Comparison of ENCODE assay signal across 8 cellular contexts in genomic region chr14:34983148-34983760, GRCh38. TPM values are rescaled to one million over a fixed set of nuclear protein-coding genes. Genes with fewer than 3 reads are reported as not detected.
DNase-seq lines count a peak whose midpoint lies in the region; ATAC-seq and TF ChIP-seq lines count a peak whose summit lies in the region.

No MANE protein-coding gene starts in this region.

- no peak for DNase-seq in BJ (ENCODE audit: low read depth)
- DNase-seq in effector memory CD4-positive, alpha-beta T cell, result no peak
- no peak for DNase-seq in neural progenitor cell (ENCODE audit: low spot score)
- no peak for DNase-seq in GM13977 (ENCODE audit: low spot score)
- no peak for DNase-seq in NCI-H510A (lab: John Stamatoyannopoulos, UW)
- DNase-seq in activated naive CD4-positive, alpha-beta T cell treated with anti-CD3 and anti-CD28 coated beads for 36 hours, result no peak

- peak overlapping the region; percentile 53 for H3K4me3 ChIP-seq in BJ (ENCODE audit: low read depth, low read length)
- H3K4me3 ChIP-seq in HUES64 (ENCODE audit: low read length), result peak overlapping the region; percentile 72
- peak overlapping the region; percentile 86 for H3K4me3 ChIP-seq in effector memory CD4-positive, alpha-beta T cell (ENCODE audit: insufficient read depth, low read depth, low read length, poor library complexity, severe bottlenecking)
- peak overlapping the region; percentile 62 for H3K4me3 ChIP-seq in neural progenitor cell

- H3K9ac ChIP-seq in HUES64 (ENCODE audit: low read depth, low read length), result peak overlapping the region; percentile 87
- peak overlapping the region; percentile 73 for H3K9ac ChIP-seq in neural progenitor cell

- H3K27me3 Mint-ChIP-seq in neural progenitor cell (ENCODE audit: insufficient read depth, low read depth), result peaks cover 2% of the 10 kb centered on the region
- H3K27me3 Mint-ChIP-seq in activated naive CD4-positive, alpha-beta T cell treated with anti-CD3 and anti-CD28 coated beads for 36 hours (ENCODE audit: low read depth), result no peaks in the 10 kb centered on the region

- H3K4me1 Mint-ChIP-seq in neural progenitor cell, result peaks cover 18% of the 10 kb centered on the region
- H3K4me1 Mint-ChIP-seq in activated naive CD4-positive, alpha-beta T cell treated with anti-CD3 and anti-CD28 coated beads for 36 hours (ENCODE audit: low read depth), result peaks cover 38% of the 10 kb centered on the region

- peaks cover 3% of the 10 kb centered on the region for H3K36me3 Mint-ChIP-seq in neural progenitor cell
- peaks cover 5% of the 10 kb centered on the region for H3K36me3 Mint-ChIP-seq in activated naive CD4-positive, alpha-beta T cell treated with anti-CD3 and anti-CD28 coated beads for 36 hours (ENCODE audit: low read depth)

- CTCF ChIA-PET in BJ (lab: Yijun Ruan, JAX), result interaction anchor here (0.9 kb wide), 1 partner anchor 290 kb away, joined by 3 read pairs; no protein-coding TSS in a partner anchor
- CTCF ChIA-PET in activated naive CD4-positive, alpha-beta T cell treated with anti-CD3 and anti-CD28 coated beads for 36 hours (lab: Charles Lee), result interaction anchor here (0.6 to 2.3 kb wide), 7 partner anchors 12 to 589 kb away, joined by 3 to 6 read pairs (median 4); no protein-coding TSS in a partner anchor

- in situ Hi-C loops in GM13977 (cut with MboI; ENCODE audit: low pct_unique_long_range_greater_than_20kb, low sequenced_read_pairs, unreplicated experiment), result no loop called here

- 1% methylated on average over 28 of the region's 28 CpGs for WGBS in HUES64

- H4K20me1 ChIP-seq in neural progenitor cell (ENCODE audit: low read depth), result peaks cover 33% of the 10 kb centered on the region

- H3F3A ChIP-seq in neural progenitor cell (ENCODE audit: low read depth), result peaks cover 22% of the 10 kb centered on the region

- no peaks in the 10 kb centered on the region for H3K9me3 ChIP-seq in HUES64 (ENCODE audit: insufficient read depth, low read depth, low read length)
- no peaks in the 10 kb centered on the region for H3K9me3 ChIP-seq in effector memory CD4-positive, alpha-beta T cell (ENCODE audit: control insufficient read depth, low read length)
- H3K9me3 ChIP-seq in neural progenitor cell (ENCODE audit: low read depth), result no peaks in the 10 kb centered on the region

- H3K4me3 Mint-ChIP-seq in neural progenitor cell, result no peak overlapping the region
- H3K4me3 Mint-ChIP-seq in activated naive CD4-positive, alpha-beta T cell treated with anti-CD3 and anti-CD28 coated beads for 36 hours, result no peak overlapping the region

- H3K36me3 ChIP-seq in BJ (ENCODE audit: control insufficient read depth, insufficient read depth, low read length) (no peaks in the 10 kb centered on the region), HUES64 (ENCODE audit: insufficient read depth, low read length) (no peaks in the 10 kb centered on the region), neural progenitor cell (no peaks in the 10 kb centered on the region)
- H3K36me3 ChIP-seq in effector memory CD4-positive, alpha-beta T cell (ENCODE audit: control insufficient read depth, insufficient read depth, low read length), result no peaks in the 10 kb centered on the region

- POLR2A ChIA-PET in BJ (lab: Charles Lee), result interaction anchor here (0.6 to 1.3 kb wide), 2 partner anchors 63 to 78 kb away, joined by 3 to 7 read pairs; partner anchors contain the start of gene FAM177A1

- H3K27ac ChIP-seq in HUES64 (ENCODE audit: low read depth, low read length), result peak overlapping the region; percentile 98
- H3K27ac ChIP-seq in effector memory CD4-positive, alpha-beta T cell (ENCODE audit: insufficient read depth, low read length, poor library complexity, severe bottlenecking), result peak overlapping the region; percentile 98
- peak overlapping the region; percentile 98 for H3K27ac ChIP-seq in neural progenitor cell

- peak; percentile 25 for ATAC-seq in GM21515 (IDR thresholded peaks at IDR 0.05; ENCODE audit: unreplicated experiment)

- H3K4me1 ChIP-seq in HUES64 (ENCODE audit: insufficient read depth, low read length), result peaks cover 5% of the 10 kb centered on the region; the same call in 1 of the 2 replicates
- H3K4me1 ChIP-seq in effector memory CD4-positive, alpha-beta T cell (ENCODE audit: control insufficient read depth, insufficient read depth, low read length, poor library complexity, severe bottlenecking), result peaks cover 5% of the 10 kb centered on the region
- H3K4me1 ChIP-seq in neural progenitor cell, result no peaks in the 10 kb centered on the region

- no peaks in the 10 kb centered on the region for H3K9me3 Mint-ChIP-seq in neural progenitor cell
- H3K9me3 Mint-ChIP-seq in activated naive CD4-positive, alpha-beta T cell treated with anti-CD3 and anti-CD28 coated beads for 36 hours, result no peaks in the 10 kb centered on the region

- intact Hi-C loops in activated naive CD4-positive, alpha-beta T cell treated with anti-CD3 and anti-CD28 coated beads for 36 hours (cut with micrococcal nuclease), result loop anchor here (2.0 to 10.0 kb wide), 6 partner anchors 214 to 702 kb away; partner anchors contain the start of genes EAPP and SPTSSA

- TF ChIP-seq CTCF in BJ (IDR thresholded peaks at IDR 0.05; ENCODE audit: insufficient read depth, low read depth, low read length), result no peak
- TF ChIP-seq CTCF in neural progenitor cell (IDR thresholded peaks at IDR 0.05), result no peak
- no peak for TF ChIP-seq CTCF in GM13977 (IDR thresholded peaks at IDR 0.05; ENCODE audit: extremely low read depth, insufficient read depth, missing control alignments)

- H3K4me2 ChIP-seq in neural progenitor cell, result peak overlapping the region; percentile 88

- H3K27me3 ChIP-seq in BJ (ENCODE audit: control insufficient read depth, insufficient read depth, low read length), result no peaks in the 10 kb centered on the region
- no peaks in the 10 kb centered on the region for H3K27me3 ChIP-seq in HUES64 (ENCODE audit: insufficient read depth, low read length)
- H3K27me3 ChIP-seq in effector memory CD4-positive, alpha-beta T cell (replicated peaks; ENCODE audit: control insufficient read depth, insufficient read depth, low read length, poor library complexity, severe bottlenecking), result no peaks in the 10 kb centered on the region
- H3K27me3 ChIP-seq in neural progenitor cell, result no peaks in the 10 kb centered on the region

- H2AFZ ChIP-seq in neural progenitor cell (replicated peaks), result peak overlapping the region; percentile 97

- H3K27ac Mint-ChIP-seq in neural progenitor cell, result no peak overlapping the region
- H3K27ac Mint-ChIP-seq in activated naive CD4-positive, alpha-beta T cell treated with anti-CD3 and anti-CD28 coated beads for 36 hours, result no peak overlapping the region

- peaks cover 81% of the 10 kb centered on the region for H3K79me2 ChIP-seq in neural progenitor cell (ENCODE audit: low read depth)

RNA-seq across cellular contexts. Expression of gene SRP54, which starts 0.5 kb away (rescaled TPM):
- polyA plus RNA-seq in BJ (2011; rRNA removed), result 25.6 and 36.0 TPM in 2 replicates
- polyA minus RNA-seq in BJ (2011; rRNA and poly(A)+ RNA removed), result 16.9 and 26.6 TPM in 2 replicates
- polyA plus RNA-seq in HUES64 (2013, experiment 1 of 2), result 53.0 TPM
- polyA plus RNA-seq in HUES64 (2013, experiment 2 of 2), result 53.4 TPM
- total RNA-seq in neural progenitor cell (ENCODE audit: low replicate concordance), result 72.4 and 105 TPM in 2 replicates
- 10 to 100 TPM; 66.5 to 72.6 TPM for total RNA-seq in activated naive CD4-positive, alpha-beta T cell treated with anti-CD3 and anti-CD28 coated beads for 36 hours
